In the genomic region with DNA sequence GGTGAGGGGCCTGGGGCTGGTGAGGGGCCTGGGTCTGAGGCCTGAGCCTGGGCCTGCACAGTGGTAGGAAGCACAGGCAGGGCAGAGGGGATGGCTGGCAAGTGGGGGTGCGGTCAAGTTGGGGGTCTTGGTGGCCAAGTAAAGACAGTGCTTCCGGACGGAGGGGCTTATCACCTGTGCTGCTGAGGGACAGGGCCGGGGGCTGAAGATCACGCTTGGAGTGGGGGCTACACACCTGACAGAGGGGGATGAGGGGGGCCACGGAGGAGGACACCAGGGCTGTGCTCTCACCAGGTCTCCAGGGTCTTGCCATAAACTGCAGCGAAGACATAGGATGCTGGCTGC, we compare ENCODE assay signal across 19 cellular contexts. TPM values are rescaled to one million over a fixed set of nuclear protein-coding genes. Genes with fewer than 3 reads are reported as not detected.
DNase-seq lines count a peak whose midpoint lies in the region; ATAC-seq, FAIRE-seq and TF ChIP-seq lines count a peak whose summit lies in the region.
"Had no signal": no experiment of that assay in that cellular context is flagged by ENCODE, and none has a peak within 500 bp of the region (broad histone marks: within the 10 kb centered on the region; RNA-seq: fewer than 3 reads in every experiment).

No MANE protein-coding gene starts in this region.

- no peak overlapping the region for H3K4me3 Mint-ChIP-seq in activated naive CD8-positive, alpha-beta T cell
- H3K4me3 Mint-ChIP-seq in activated naive CD8-positive, alpha-beta T cell treated with anti-CD3 and anti-CD28 coated beads, Interleukin-2, amount 50 U/mL, for 24 hours = no peak overlapping the region
- no peak overlapping the region for H3K4me3 Mint-ChIP-seq in progenitor cell of endocrine pancreas (ENCODE audit: low read depth)

- H3K9ac ChIP-seq in kidney (ENCODE audit: low read length in 2 of 2) = no peak overlapping the region
- H3K9ac ChIP-seq: KMS-11 had no signal

- no peaks in the 10 kb centered on the region for H3K27me3 ChIP-seq in RWPE2 (ENCODE audit: insufficient read depth, poor library complexity, severe bottlenecking)
- H3K27me3 ChIP-seq in upper lobe of right lung = peaks cover 6% of the 10 kb centered on the region

- H3K27ac ChIP-seq in RWPE2 (ENCODE audit: poor library complexity, severe bottlenecking) (no peak overlapping the region), kidney (ENCODE audit: low read depth in 2 of 2, low read length in 2 of 2) (no peak overlapping the region), upper lobe of right lung (no peak overlapping the region)
- H3K27ac ChIP-seq: C4-2B, KMS-11 had no signal

- no peaks in the 10 kb centered on the region for H3K4me1 Mint-ChIP-seq in activated naive CD8-positive, alpha-beta T cell (ENCODE audit: low read depth)
- H3K4me1 Mint-ChIP-seq in activated naive CD8-positive, alpha-beta T cell treated with anti-CD3 and anti-CD28 coated beads, Interleukin-2, amount 50 U/mL, for 24 hours = peaks cover 4% of the 10 kb centered on the region
- no peaks in the 10 kb centered on the region for H3K4me1 Mint-ChIP-seq in progenitor cell of endocrine pancreas (ENCODE audit: low read depth)

- ATAC-seq in activated naive CD8-positive, alpha-beta T cell treated with anti-CD3 and anti-CD28 coated beads, Interleukin-2, amount 50 U/mL, for 24 hours = no peak
- ATAC-seq in RWPE2 (ENCODE audit: low read depth) = peak; percentile 1; the same call in 1 of the 3 replicates
- ATAC-seq in upper lobe of right lung = no peak
- ATAC-seq: HepG2 had no signal

- intact Hi-C loops in kidney (cut with DNase I) = no loop called here
- intact Hi-C loops in upper lobe of right lung (cut with DNase I) = no loop called here

- no peak for TF ChIP-seq CTCF in RWPE2 (IDR thresholded peaks at IDR 0.05; ENCODE audit: poor library complexity, severe bottlenecking)
- no peak for TF ChIP-seq CTCF in kidney (IDR thresholded peaks at IDR 0.05; ENCODE audit: borderline replicate concordance, extremely low read depth, insufficient read depth)
- no peak for TF ChIP-seq CTCF in upper lobe of right lung (IDR thresholded peaks at IDR 0.05)
- TF ChIP-seq CTCF in progenitor cell of endocrine pancreas (IDR thresholded peaks at IDR 0.05; ENCODE audit: unreplicated experiment) = no peak

- FAIRE-seq in kidney (lab: Jason Lieb, UNC) = no peak
- FAIRE-seq: A204.1, GM19239, HepG2 had no signal

- H3K9me3 Mint-ChIP-seq in activated naive CD8-positive, alpha-beta T cell (ENCODE audit: low read depth) = no peaks in the 10 kb centered on the region
- no peaks in the 10 kb centered on the region for H3K9me3 Mint-ChIP-seq in activated naive CD8-positive, alpha-beta T cell treated with anti-CD3 and anti-CD28 coated beads, Interleukin-2, amount 50 U/mL, for 24 hours
- H3K9me3 Mint-ChIP-seq in progenitor cell of endocrine pancreas (ENCODE audit: low read depth) = no peaks in the 10 kb centered on the region

- H3K9me3 ChIP-seq in RWPE2 (ENCODE audit: severe bottlenecking) = no peaks in the 10 kb centered on the region
- H3K9me3 ChIP-seq in kidney (ENCODE audit: control insufficient read depth in 1 of 2, low read length in 2 of 2) = no peaks in the 10 kb centered on the region
- H3K9me3 ChIP-seq in upper lobe of right lung = no peaks in the 10 kb centered on the region

- no peaks in the 10 kb centered on the region for H3K27me3 Mint-ChIP-seq in activated naive CD8-positive, alpha-beta T cell
- peaks cover 12% of the 10 kb centered on the region for H3K27me3 Mint-ChIP-seq in activated naive CD8-positive, alpha-beta T cell treated with anti-CD3 and anti-CD28 coated beads, Interleukin-2, amount 50 U/mL, for 24 hours
- peaks cover 11% of the 10 kb centered on the region for H3K27me3 Mint-ChIP-seq in progenitor cell of endocrine pancreas

- no peaks in the 10 kb centered on the region for H3K36me3 Mint-ChIP-seq in activated naive CD8-positive, alpha-beta T cell
- no peaks in the 10 kb centered on the region for H3K36me3 Mint-ChIP-seq in activated naive CD8-positive, alpha-beta T cell treated with anti-CD3 and anti-CD28 coated beads, Interleukin-2, amount 50 U/mL, for 24 hours (ENCODE audit: low read depth)
- H3K36me3 Mint-ChIP-seq in progenitor cell of endocrine pancreas (ENCODE audit: insufficient read depth) = no peaks in the 10 kb centered on the region

- no peak for DNase-seq in activated naive CD8-positive, alpha-beta T cell treated with anti-CD3 and anti-CD28 coated beads, Interleukin-2, amount 50 U/mL, for 24 hours
- no peak for DNase-seq in RWPE2 (ENCODE audit: low spot score)
- peak; percentile 43 for DNase-seq in kidney
- peak; percentile 23 for DNase-seq in upper lobe of right lung
- no peak for DNase-seq in activated CD4-positive, alpha-beta T cell treated with anti-CD3 and anti-CD28 coated beads for 48 hours
- DNase-seq in NCI-H524 (lab: John Stamatoyannopoulos, UW) = no peak
- no peak for DNase-seq in progenitor cell of endocrine pancreas (ENCODE audit: low spot score, unreplicated experiment)
- DNase-seq: EL, NCI-H1436, NCI-H2081, NCI-H510A, NCI-H82 had no signal

- H3K4me1 ChIP-seq in RWPE2 (ENCODE audit: insufficient read depth, poor library complexity, severe bottlenecking) (no peaks in the 10 kb centered on the region), kidney (ENCODE audit: control insufficient read depth in 1 of 2, insufficient read depth in 1 of 2, low read depth in 1 of 2, low read length in 2 of 2) (peaks cover 0 to 2% of the 10 kb centered on the region in 2 donors), upper lobe of right lung (no peaks in the 10 kb centered on the region)

- no peaks in the 10 kb centered on the region for H3K36me3 ChIP-seq in RWPE2 (ENCODE audit: low read depth)
- no peaks in the 10 kb centered on the region for H3K36me3 ChIP-seq in kidney (ENCODE audit: control insufficient read depth in 1 of 2, insufficient read depth in 2 of 2, low read length in 2 of 2)
- H3K36me3 ChIP-seq in upper lobe of right lung = no peaks in the 10 kb centered on the region

- peak overlapping the region; percentile 11 for H3K27ac Mint-ChIP-seq in activated naive CD8-positive, alpha-beta T cell
- no peak overlapping the region for H3K27ac Mint-ChIP-seq in activated naive CD8-positive, alpha-beta T cell treated with anti-CD3 and anti-CD28 coated beads, Interleukin-2, amount 50 U/mL, for 24 hours
- no peak overlapping the region for H3K27ac Mint-ChIP-seq in progenitor cell of endocrine pancreas

- H3K4me3 ChIP-seq in RWPE2 (ENCODE audit: severe bottlenecking) (no peak overlapping the region), kidney (ENCODE audit: low read length in 2 of 2) (no peak overlapping the region), upper lobe of right lung (no peak overlapping the region)

RNA-seq across cellular contexts. Expression of a gene that starts 12.2 kb away (rescaled TPM):
- 13.2 TPM for total RNA-seq in kidney
- polyA plus RNA-seq in kidney (ENCODE audit: insufficient read depth, low read depth, low replicate concordance) = 6.9 TPM
- total RNA-seq in upper lobe of right lung = 7.9 TPM
- 20.5 and 20.8 TPM in 2 replicates for total RNA-seq in progenitor cell of endocrine pancreas

RNA-seq across cellular contexts. Expression of a gene that starts 16.6 kb away (rescaled TPM):
- total RNA-seq in kidney = 381 TPM
- 272 TPM for polyA plus RNA-seq in kidney (ENCODE audit: insufficient read depth, low read depth, low replicate concordance)
- total RNA-seq in upper lobe of right lung = 96.2 TPM
- total RNA-seq in progenitor cell of endocrine pancreas = 5.1 TPM in 2 replicates
- total RNA-seq: M059J had no signal

RNA-seq across cellular contexts. Expression of a gene that starts 23.1 kb away (rescaled TPM):
- total RNA-seq in kidney (3.1 TPM), upper lobe of right lung (1.5 TPM), progenitor cell of endocrine pancreas (3.9 and 4.5 TPM in 2 replicates)
- 4.1 TPM for polyA plus RNA-seq in kidney (ENCODE audit: insufficient read depth, low read depth, low replicate concordance)

RNA-seq across cellular contexts. Expression of a gene that starts 28.6 kb away (rescaled TPM):
- total RNA-seq in kidney (357 TPM), upper lobe of right lung (191 TPM), progenitor cell of endocrine pancreas (17.0 and 19.6 TPM in 2 replicates)
- 338 TPM for polyA plus RNA-seq in kidney (ENCODE audit: insufficient read depth, low read depth, low replicate concordance)

Comparison
In these comparisons a context has a peak if more than half of its experiments do, and no peak if none do; other contexts are left out.
1. DNase-seq: peak in kidney (single experiment) and upper lobe of right lung (single experiment); none in activated naive CD8-positive, alpha-beta T cell treated with anti-CD3 and anti-CD28 coated beads, Interleukin-2, amount 50 U/mL, for 24 hours (single experiment), RWPE2 (single experiment), activated CD4-positive, alpha-beta T cell treated with anti-CD3 and anti-CD28 coated beads for 48 hours (single experiment), NCI-H524 (0 of 2) and progenitor cell of endocrine pancreas (single experiment).
2. RNA of a gene that starts 16.6 kb away (total RNA-seq): 381 TPM in kidney (single experiment) and 96.2 TPM in upper lobe of right lung (single experiment); 5.1 TPM in progenitor cell of endocrine pancreas; every median in the first group is over 10 times any median in the second.